Comparison of ENCODE assay signal across 19 cellular contexts in genomic region chr5:103034662-103035392, GRCh38.
A peak's percentile ranks its signal among the peaks of the same experiment; 100 is the strongest.
DNase-seq lines count a peak whose midpoint lies in the region; ATAC-seq and TF ChIP-seq lines count a peak whose summit lies in the region.
"Had no signal": no experiment of that assay in that cellular context is flagged by ENCODE, and none has a peak within 500 bp of the region (broad histone marks: within the 10 kb centered on the region; RNA-seq: fewer than 3 reads in every experiment).

No MANE protein-coding gene starts in this region.

- H3K36me3 ChIP-seq in right atrium auricular region = peaks cover 30% of the 10 kb centered on the region

- intact Hi-C loops in Right ventricle myocardium inferior (cut with DNase I) = loop anchor here (10.0 kb wide), 1 partner anchor 110 kb away; no protein-coding TSS in a partner anchor

- TF ChIP-seq CTCF in right atrium auricular region (IDR thresholded peaks at IDR 0.05) (no peak), chondrocyte (IDR thresholded peaks at IDR 0.05) (no peak)

- H3K27ac Mint-ChIP-seq in chondrocyte (ENCODE audit: unreplicated experiment) = no peak overlapping the region
- H3K27ac Mint-ChIP-seq in stimulated activated effector memory CD8-positive, alpha-beta T cell treated with anti-CD3 and anti-CD28 coated beads, Interleukin-12 subunit alpha, Interleukin-12 subunit beta, amount 100 ng/mL, for 72 hours = no peak overlapping the region
- H3K27ac Mint-ChIP-seq: CD8-positive, alpha-beta memory T cell had no signal

- no peaks in the 10 kb centered on the region for H3K4me1 Mint-ChIP-seq in chondrocyte (ENCODE audit: low read depth)
- no peaks in the 10 kb centered on the region for H3K4me1 Mint-ChIP-seq in stimulated activated effector memory CD8-positive, alpha-beta T cell treated with anti-CD3 and anti-CD28 coated beads, Interleukin-12 subunit alpha, Interleukin-12 subunit beta, amount 100 ng/mL, for 72 hours
- H3K4me1 Mint-ChIP-seq: CD8-positive, alpha-beta memory T cell had no signal

- in situ Hi-C loops in SK-MEL-5 (cut with HindIII; ENCODE audit: low pct_unique_long_range_greater_than_20kb, low sequenced_read_pairs) = no loop called here

- H3K36me3 Mint-ChIP-seq in chondrocyte (ENCODE audit: low read depth) = peaks cover 3% of the 10 kb centered on the region
- H3K36me3 Mint-ChIP-seq in stimulated activated effector memory CD8-positive, alpha-beta T cell treated with anti-CD3 and anti-CD28 coated beads, Interleukin-12 subunit alpha, Interleukin-12 subunit beta, amount 100 ng/mL, for 72 hours = no peaks in the 10 kb centered on the region

- no peaks in the 10 kb centered on the region for H3K9me3 Mint-ChIP-seq in chondrocyte (ENCODE audit: low read depth)
- no peaks in the 10 kb centered on the region for H3K9me3 Mint-ChIP-seq in stimulated activated effector memory CD8-positive, alpha-beta T cell treated with anti-CD3 and anti-CD28 coated beads, Interleukin-12 subunit alpha, Interleukin-12 subunit beta, amount 100 ng/mL, for 72 hours
- H3K9me3 Mint-ChIP-seq: CD8-positive, alpha-beta memory T cell had no signal

- no peak overlapping the region for H3K4me3 Mint-ChIP-seq in chondrocyte (ENCODE audit: unreplicated experiment)
- no peak overlapping the region for H3K4me3 Mint-ChIP-seq in stimulated activated effector memory CD8-positive, alpha-beta T cell treated with anti-CD3 and anti-CD28 coated beads, Interleukin-12 subunit alpha, Interleukin-12 subunit beta, amount 100 ng/mL, for 72 hours
- H3K4me3 Mint-ChIP-seq: CD8-positive, alpha-beta memory T cell had no signal

- no peak overlapping the region for H3K4me3 ChIP-seq in right atrium auricular region
- H3K4me3 ChIP-seq: MG63, SJCRH30 had no signal

- H3K27me3 Mint-ChIP-seq in chondrocyte (ENCODE audit: low read depth) = no peaks in the 10 kb centered on the region
- H3K27me3 Mint-ChIP-seq: CD8-positive, alpha-beta memory T cell had no signal

- no peak overlapping the region for H3K27ac ChIP-seq in right atrium auricular region
- H3K27ac ChIP-seq: C4-2B, SJCRH30 had no signal

- no peak for DNase-seq in Right ventricle myocardium inferior (ENCODE audit: missing footprints)
- no peak for DNase-seq in right atrium auricular region (ENCODE audit: low spot score)
- DNase-seq in SK-MEL-5 (ENCODE audit: low read depth, low spot score) = peak; percentile 14
- DNase-seq in chondrocyte (ENCODE audit: low spot score) = peak; percentile 69
- DNase-seq in stimulated activated effector memory CD8-positive, alpha-beta T cell treated with anti-CD3 and anti-CD28 coated beads, Interleukin-12 subunit alpha, Interleukin-12 subunit beta, amount 100 ng/mL, for 72 hours (ENCODE audit: low spot score in 2 of 2) = no peak
- no peak for DNase-seq in activated T-cell treated with anti-CD3 and anti-CD28 coated beads, Interleukin-2, amount 50 U/mL, for 48 hours
- no peak for DNase-seq in NCI-H1105 (lab: John Stamatoyannopoulos, UW)
- DNase-seq: CD8-positive, alpha-beta memory T cell; DMS79 treated with DMSO at 0.1 percent for 48 hours; NCI-H1436 treated with DMSO at 0.1 percent for 48 hours; NCI-H1930; NCI-H226; NCI-H524; NCI-H774; NK-92 treated with Interleukin-12 subunit alpha and Interleukin-12 subunit beta, amount 100 ng/mL, for 24 hours; SJCRH30 had no signal

- no peaks in the 10 kb centered on the region for H3K27me3 ChIP-seq in right atrium auricular region
- H3K27me3 ChIP-seq: MG63, SJCRH30 had no signal

- no peaks in the 10 kb centered on the region for H3K4me1 ChIP-seq in right atrium auricular region
- H3K4me1 ChIP-seq: SJCRH30 had no signal

- ATAC-seq in Right ventricle myocardium inferior = peak; percentile 12
- ATAC-seq in stimulated activated effector memory CD8-positive, alpha-beta T cell treated with anti-CD3 and anti-CD28 coated beads, Interleukin-12 subunit alpha, Interleukin-12 subunit beta, amount 100 ng/mL, for 72 hours = peak; percentile 26
- ATAC-seq: Panc1 had no signal

- no peaks in the 10 kb centered on the region for H3K9me3 ChIP-seq in right atrium auricular region
- H3K9me3 ChIP-seq: MG63, SJCRH30 had no signal

Comparison
In these comparisons a context has a peak if more than half of its experiments do, and no peak if none do; other contexts are left out.
1. DNase-seq: peak in SK-MEL-5 (single experiment) and chondrocyte (single experiment); none in Right ventricle myocardium inferior (single experiment), right atrium auricular region (single experiment), stimulated activated effector memory CD8-positive, alpha-beta T cell treated with anti-CD3 and anti-CD28 coated beads, Interleukin-12 subunit alpha, Interleukin-12 subunit beta, amount 100 ng/mL, for 72 hours (0 of 2), activated T-cell treated with anti-CD3 and anti-CD28 coated beads, Interleukin-2, amount 50 U/mL, for 48 hours (0 of 2) and NCI-H1105 (single experiment).